Comparison of ENCODE assay signal across 8 cellular contexts in the genomic region with DNA sequence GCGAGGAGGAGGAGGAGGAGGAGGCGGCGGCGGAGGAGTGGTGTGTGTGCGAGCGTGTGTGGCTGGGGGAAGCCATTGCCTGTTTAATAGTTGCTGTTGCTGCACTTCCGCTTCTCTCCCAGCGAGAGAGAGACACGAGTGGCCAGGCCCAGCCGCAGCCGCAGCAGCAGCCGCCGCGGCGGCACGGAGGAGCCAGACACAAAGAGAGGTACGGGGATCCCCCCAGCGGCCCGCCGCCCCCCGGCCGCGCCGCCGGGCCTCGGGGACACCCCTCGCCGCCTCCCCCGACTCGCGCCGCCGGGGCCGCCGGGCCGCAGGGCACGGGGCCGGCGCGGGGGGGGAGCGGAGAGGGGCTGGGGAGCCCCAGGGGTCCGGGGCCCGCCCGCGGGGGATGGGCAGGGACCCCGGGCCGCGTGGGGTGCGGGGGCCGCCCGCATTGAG. TPM values are rescaled to one million over a fixed set of nuclear protein-coding genes. Genes with fewer than 3 reads are reported as not detected.
DNase-seq lines count a peak whose midpoint lies in the region; ATAC-seq and TF ChIP-seq lines count a peak whose summit lies in the region.

A gene (plus strand): TSS at position 75 of the 441 bp plus-strand sequence. CDS start 1,315 bp downstream, outside the sequence.

- peaks cover 40% of the 10 kb centered on the region for H3K4me1 Mint-ChIP-seq in CD14-positive monocyte
- H3K4me1 Mint-ChIP-seq in nephron: peaks cover 38% of the 10 kb centered on the region

- H3K4me3 ChIP-seq in fibroblast of pulmonary artery (replicated peaks; ENCODE audit: low read depth, low read length): peak within 1 kb of the TSS; percentile 78

- TF ChIP-seq CTCF in CD14-positive monocyte (IDR thresholded peaks at IDR 0.05) (no peak), fibroblast of pulmonary artery (IDR thresholded peaks at IDR 0.05; ENCODE audit: low read length, missing control alignments) (no peak), nephron (IDR thresholded peaks at IDR 0.05; ENCODE audit: unreplicated experiment in 3 of 3) (no peak), subcutaneous adipose tissue (IDR thresholded peaks at IDR 0.05; ENCODE audit: low read depth) (no peak)

- H3K4me3 Mint-ChIP-seq in CD14-positive monocyte (peak within 1 kb of the TSS; percentile 99 to 100), nephron (peak within 1 kb of the TSS; percentile 98 to 99 (median 99))

- H3K9me3 Mint-ChIP-seq in CD14-positive monocyte (no peaks in the 10 kb centered on the region), nephron (no peaks in the 10 kb centered on the region)

- peak within 1 kb of the TSS; percentile 84 to 98 (median 93) for H3K27ac Mint-ChIP-seq in CD14-positive monocyte
- H3K27ac Mint-ChIP-seq in nephron: peak within 1 kb of the TSS; percentile 98

- ATAC-seq in HG03432 (IDR thresholded peaks at IDR 0.05; ENCODE audit: unreplicated experiment): peak; percentile 67

- intact Hi-C loops in CD14-positive monocyte (cut with micrococcal nuclease): loop anchor here (5.0 to 10.0 kb wide), 2 partner anchors 61 to 64 kb away; no protein-coding TSS in a partner anchor

- H3K27me3 Mint-ChIP-seq in CD14-positive monocyte (ENCODE audit: low read depth in 3 of 3) (peaks cover 5% of the 10 kb centered on the region in 3 donors), nephron (ENCODE audit: low read depth) (peaks cover 4% of the 10 kb centered on the region)

- H3K36me3 Mint-ChIP-seq in CD14-positive monocyte (peaks cover 16 to 26% of the 10 kb centered on the region in 2 donors), nephron (ENCODE audit: low read depth) (peaks cover 19% of the 10 kb centered on the region)

- peak; percentile 70 for TF ChIP-seq POLR2A in GM19193 (IDR thresholded peaks at IDR 0.05; ENCODE audit: extremely low read depth, insufficient read depth, insufficient read length)

- peak; percentile 81 for DNase-seq in CD14-positive monocyte (ENCODE audit: low spot score)
- peak; percentile 87 for DNase-seq in RPMI8226
- peak; percentile 50 for DNase-seq in activated T-helper 9 cell treated with anti-CD3 and anti-CD28 coated beads, Interleukin-2, amount 50 U/mL, for 16 hours (ENCODE audit: low read depth)
- peak; percentile 78 for DNase-seq in fibroblast of pulmonary artery (ENCODE audit: low read depth)

RNA-seq across cellular contexts. Expression of the gene that starts here (rescaled TPM):
- polyA plus RNA-seq in CD14-positive monocyte: 10 to 100 TPM; 31.3 to 34.6 TPM
- 100 to 1,000 TPM in 1 of 4 donors, 10 to 100 TPM in 3; 51.1 to 115 (median 85.5) TPM for total RNA-seq in subcutaneous adipose tissue

Comparison
In these comparisons a context has a peak if more than half of its experiments do, and no peak if none do; other contexts are left out.
1. Peak in every context shown above with its lines: DNase-seq, ATAC-seq and H3K4me3 ChIP-seq.